9 cellular contexts compared by ENCODE assay signal in genomic region chr19:48470281-48470680, GRCh38. TPM values are rescaled to one million over a fixed set of nuclear protein-coding genes. Genes with fewer than 3 reads are reported as not detected.
DNase-seq lines count a peak whose midpoint lies in the region; ATAC-seq, FAIRE-seq and TF ChIP-seq lines count a peak whose summit lies in the region.
"Had no signal": no experiment of that assay in that cellular context is flagged by ENCODE, and none has a peak within 500 bp of the region (broad histone marks: within the 10 kb centered on the region; RNA-seq: fewer than 3 reads in every experiment).

No MANE protein-coding gene starts in this region.

- no peak for TF ChIP-seq POLR2A in suprapubic skin (IDR thresholded peaks at IDR 0.05)

- H3K4me3 ChIP-seq in kidney (ENCODE audit: low read length in 2 of 2), result peak overlapping the region; percentile 71 to 86
- peak overlapping the region; percentile 95 for H3K4me3 ChIP-seq in suprapubic skin

- POLR2A ChIA-PET in activated naive CD8-positive, alpha-beta T cell treated with anti-CD3 and anti-CD28 coated beads, Interleukin-2, amount 10 ng/mL, durations not matched to agents 7 days and 5 days (lab: Charles Lee), result interaction anchor here (1.1 to 2.0 kb wide), 6 partner anchors 8 to 107 kb away, joined by 3 to 20 read pairs (median 4); partner anchors contain the start of genes SYNGR4 and TMEM143

- H3K9ac ChIP-seq in kidney (ENCODE audit: low read length in 2 of 2), result peak overlapping the region; percentile 51 to 75

- H3K4me1 Mint-ChIP-seq in T-helper 2 cell treated with Interferon-gamma antibody and Interleukin-4, amounts not matched to agents 5 μg/mL and 100 μg/mL, for 36 hours (ENCODE audit: low read depth), result peaks cover 9% of the 10 kb centered on the region
- H3K4me1 Mint-ChIP-seq in activated naive CD8-positive, alpha-beta T cell treated with anti-CD3 and anti-CD28 coated beads, Interleukin-2, amount 10 ng/mL, durations not matched to agents 7 days and 5 days, result peaks cover 19% of the 10 kb centered on the region

- intact Hi-C loops in kidney (cut with DNase I), result no loop called here

- no peaks in the 10 kb centered on the region for H3K9me3 ChIP-seq in kidney (ENCODE audit: control insufficient read depth in 1 of 2, low read length in 2 of 2)
- no peaks in the 10 kb centered on the region for H3K9me3 ChIP-seq in suprapubic skin

- peak overlapping the region; percentile 79 for H3K4me3 Mint-ChIP-seq in T-helper 2 cell treated with Interferon-gamma antibody and Interleukin-4, amounts not matched to agents 5 μg/mL and 100 μg/mL, for 36 hours
- peak overlapping the region; percentile 84 for H3K4me3 Mint-ChIP-seq in activated naive CD8-positive, alpha-beta T cell treated with anti-CD3 and anti-CD28 coated beads, Interleukin-2, amount 10 ng/mL, durations not matched to agents 7 days and 5 days

- no peak for FAIRE-seq in kidney (lab: Jason Lieb, UNC)
- FAIRE-seq: TTC549 had no signal

- H3K36me3 Mint-ChIP-seq in T-helper 2 cell treated with Interferon-gamma antibody and Interleukin-4, amounts not matched to agents 5 μg/mL and 100 μg/mL, for 36 hours (ENCODE audit: low read depth), result peaks cover 20% of the 10 kb centered on the region
- peaks cover 15% of the 10 kb centered on the region for H3K36me3 Mint-ChIP-seq in activated naive CD8-positive, alpha-beta T cell treated with anti-CD3 and anti-CD28 coated beads, Interleukin-2, amount 10 ng/mL, durations not matched to agents 7 days and 5 days

- no peak overlapping the region for H3K27ac ChIP-seq in kidney (ENCODE audit: low read depth in 2 of 2, low read length in 2 of 2)
- H3K27ac ChIP-seq in suprapubic skin, result peak overlapping the region; percentile 98

- TF ChIP-seq CTCF in kidney (IDR thresholded peaks at IDR 0.05; ENCODE audit: borderline replicate concordance, extremely low read depth, insufficient read depth) (no peak), suprapubic skin (IDR thresholded peaks at IDR 0.05) (no peak)

- H3K27ac Mint-ChIP-seq in T-helper 2 cell treated with Interferon-gamma antibody and Interleukin-4, amounts not matched to agents 5 μg/mL and 100 μg/mL, for 36 hours, result peak overlapping the region; percentile 60
- H3K27ac Mint-ChIP-seq in activated naive CD8-positive, alpha-beta T cell treated with anti-CD3 and anti-CD28 coated beads, Interleukin-2, amount 10 ng/mL, durations not matched to agents 7 days and 5 days, result peak overlapping the region; percentile 60

- peaks cover 27 to 36% of the 10 kb centered on the region in 2 donors for H3K36me3 ChIP-seq in kidney (ENCODE audit: control insufficient read depth in 1 of 2, insufficient read depth in 2 of 2, low read length in 2 of 2)
- peaks cover 51% of the 10 kb centered on the region for H3K36me3 ChIP-seq in suprapubic skin

- no peak for ATAC-seq in activated naive CD8-positive, alpha-beta T cell treated with anti-CD3 and anti-CD28 coated beads, Interleukin-2, amount 10 ng/mL, durations not matched to agents 7 days and 5 days (ENCODE audit: low read depth)
- no peak for ATAC-seq in HG03520 (IDR thresholded peaks at IDR 0.05; ENCODE audit: unreplicated experiment)

- H3K4me1 ChIP-seq in kidney (ENCODE audit: control insufficient read depth in 1 of 2, insufficient read depth in 1 of 2, low read depth in 1 of 2, low read length in 2 of 2) (peaks cover 10 to 17% of the 10 kb centered on the region in 2 donors), suprapubic skin (peaks cover 30% of the 10 kb centered on the region)

- H3K27me3 ChIP-seq in suprapubic skin, result no peaks in the 10 kb centered on the region

- no peak for TF ChIP-seq EP300 in suprapubic skin (IDR thresholded peaks at IDR 0.05)

- DNase-seq in T-helper 2 cell treated with Interferon-gamma antibody and Interleukin-4, amounts not matched to agents 5 μg/mL and 100 μg/mL, for 36 hours (ENCODE audit: low spot score), result no peak
- DNase-seq in T-helper 2 cell, result no peak
- DNase-seq in activated naive CD8-positive, alpha-beta T cell treated with anti-CD3 and anti-CD28 coated beads, Interleukin-2, amount 10 ng/mL, durations not matched to agents 7 days and 5 days, result no peak
- DNase-seq in kidney, result no peak
- DNase-seq in suprapubic skin (ENCODE audit: low spot score in 2 of 2), result no peak
- no peak for DNase-seq in stimulated activated CD4-positive, alpha-beta T cell treated with anti-CD3 and anti-CD28 coated beads, Interleukin-12 subunit alpha, Interleukin-12 subunit beta, amount 100 ng/mL, for 4 hours
- DNase-seq in NK-92 treated with Interleukin-12 subunit alpha and Interleukin-12 subunit beta, amount 100 ng/mL, for 24 hours (lab: John Stamatoyannopoulos, UW), result no peak

- 71% methylated on average over 12 of the region's 15 CpGs for WGBS in suprapubic skin

- no peaks in the 10 kb centered on the region for H3K27me3 Mint-ChIP-seq in T-helper 2 cell treated with Interferon-gamma antibody and Interleukin-4, amounts not matched to agents 5 μg/mL and 100 μg/mL, for 36 hours (ENCODE audit: low read depth)
- no peaks in the 10 kb centered on the region for H3K27me3 Mint-ChIP-seq in activated naive CD8-positive, alpha-beta T cell treated with anti-CD3 and anti-CD28 coated beads, Interleukin-2, amount 10 ng/mL, durations not matched to agents 7 days and 5 days

- H3K9me3 Mint-ChIP-seq in T-helper 2 cell treated with Interferon-gamma antibody and Interleukin-4, amounts not matched to agents 5 μg/mL and 100 μg/mL, for 36 hours, result no peaks in the 10 kb centered on the region
- no peaks in the 10 kb centered on the region for H3K9me3 Mint-ChIP-seq in activated naive CD8-positive, alpha-beta T cell treated with anti-CD3 and anti-CD28 coated beads, Interleukin-2, amount 10 ng/mL, durations not matched to agents 7 days and 5 days

RNA-seq across cellular contexts. Expression of gene CYTH2, which starts 1.1 kb away (rescaled TPM):
- total RNA-seq in activated naive CD8-positive, alpha-beta T cell treated with anti-CD3 and anti-CD28 coated beads, Interleukin-2, amount 10 ng/mL, durations not matched to agents 7 days and 5 days, result 10 to 100 TPM; 57.6 to 59.1 TPM
- total RNA-seq in kidney, result 96.1 TPM
- 51.0 TPM for polyA plus RNA-seq in kidney (ENCODE audit: insufficient read depth, low read depth, low replicate concordance)
- 10 to 100 TPM; 54.9 to 86.5 (median 63.2) TPM for total RNA-seq in suprapubic skin

RNA-seq across cellular contexts. Expression of gene KCNJ14, which starts 14.9 kb away (rescaled TPM):
- total RNA-seq in activated naive CD8-positive, alpha-beta T cell treated with anti-CD3 and anti-CD28 coated beads, Interleukin-2, amount 10 ng/mL, durations not matched to agents 7 days and 5 days, result 1 to 10 TPM; 1.4 TPM
- total RNA-seq in kidney, result 1.0 TPM
- 0.28 TPM for polyA plus RNA-seq in kidney (ENCODE audit: insufficient read depth, low read depth, low replicate concordance)
- total RNA-seq in suprapubic skin, result 1 to 10 TPM; 4.2 to 4.7 (median 4.6) TPM

RNA-seq across cellular contexts. Expression of gene GRWD1, which starts 24.5 kb away (rescaled TPM):
- total RNA-seq in activated naive CD8-positive, alpha-beta T cell treated with anti-CD3 and anti-CD28 coated beads, Interleukin-2, amount 10 ng/mL, durations not matched to agents 7 days and 5 days, result 10 to 100 TPM; 31.3 to 36.0 TPM
- 34.0 TPM for total RNA-seq in kidney
- polyA plus RNA-seq in kidney (ENCODE audit: insufficient read depth, low read depth, low replicate concordance), result 19.0 TPM
- 10 to 100 TPM; 24.5 to 53.4 (median 40.1) TPM for total RNA-seq in suprapubic skin

RNA-seq across cellular contexts. Expression of gene LMTK3, which starts 41.4 kb away (rescaled TPM):
- total RNA-seq in activated naive CD8-positive, alpha-beta T cell treated with anti-CD3 and anti-CD28 coated beads, Interleukin-2, amount 10 ng/mL, durations not matched to agents 7 days and 5 days, result 10 to 100 TPM; 10.2 to 12.8 TPM
- total RNA-seq in kidney, result 8.4 TPM
- 4.2 TPM for polyA plus RNA-seq in kidney (ENCODE audit: insufficient read depth, low read depth, low replicate concordance)
- total RNA-seq in suprapubic skin, result 1 to 10 TPM; 1.3 to 3.5 (median 1.6) TPM
